ENCODE assay signal across 18 cellular contexts in genomic region chr10:103021897-103022286, GRCh38.
DNase-seq lines count a peak whose midpoint lies in the region; ATAC-seq and TF ChIP-seq lines count a peak whose summit lies in the region.
"Had no signal": no experiment of that assay in that cellular context is flagged by ENCODE, and none has a peak within 500 bp of the region (broad histone marks: within the 10 kb centered on the region; RNA-seq: fewer than 3 reads in every experiment).

No MANE protein-coding gene starts in this region.

- H3K4me1 ChIP-seq in GM23248 (ENCODE audit: insufficient read depth), result no peaks in the 10 kb centered on the region
- peaks cover 0 to 6% of the 10 kb centered on the region in 2 donors for H3K4me1 ChIP-seq in ascending aorta
- no peaks in the 10 kb centered on the region for H3K4me1 ChIP-seq in CD4-positive, alpha-beta memory T cell (ENCODE audit: insufficient read depth, low read length)
- H3K4me1 ChIP-seq: psoas muscle had no signal

- no peak overlapping the region for H3K27ac Mint-ChIP-seq in CD4-positive, alpha-beta memory T cell
- H3K27ac Mint-ChIP-seq: B cell; naive thymus-derived CD8-positive, alpha-beta T cell; stimulated activated naive CD8-positive, alpha-beta T cell treated with anti-CD3 and anti-CD28 coated beads, Interleukin-15, Interleukin-2, amounts not matched to agents 100 ng/mL and 50 ng/mL, for 24 hours had no signal

- H3K9ac ChIP-seq in GM23248, result no peak overlapping the region
- H3K9ac ChIP-seq: SK-N-SH had no signal

- H3K27me3 Mint-ChIP-seq in CD4-positive, alpha-beta memory T cell, result no peaks in the 10 kb centered on the region
- H3K27me3 Mint-ChIP-seq: naive thymus-derived CD8-positive, alpha-beta T cell; stimulated activated naive CD8-positive, alpha-beta T cell treated with anti-CD3 and anti-CD28 coated beads, Interleukin-15, Interleukin-2, amounts not matched to agents 100 ng/mL and 50 ng/mL, for 24 hours had no signal

- no peak for ATAC-seq in HG03097 (IDR thresholded peaks at IDR 0.05; ENCODE audit: low FRiP score, unreplicated experiment)
- ATAC-seq: naive thymus-derived CD8-positive, alpha-beta T cell; psoas muscle had no signal

- no peak overlapping the region for H2AFZ ChIP-seq in GM23248

- no peaks in the 10 kb centered on the region for H3K9me2 ChIP-seq in GM23248 (ENCODE audit: insufficient read depth)
- H3K9me2 ChIP-seq: SK-N-SH had no signal

- no peaks in the 10 kb centered on the region for H4K20me1 ChIP-seq in GM23248 (ENCODE audit: insufficient read depth)

- no peak overlapping the region for H3K4me2 ChIP-seq in GM23248 (ENCODE audit: unreplicated experiment)
- H3K4me2 ChIP-seq: SK-N-SH had no signal

- intact Hi-C loops in ascending aorta (cut with DNase I), result no loop called here
- intact Hi-C loops in CD4-positive, alpha-beta memory T cell (cut with micrococcal nuclease), result no loop called here

- CTCF ChIA-PET in CD4-positive, alpha-beta memory T cell (lab: Charles Lee; ENCODE audit: partially characterized antibody), result no interaction called here

- no peak overlapping the region for H3K4me3 Mint-ChIP-seq in CD4-positive, alpha-beta memory T cell
- H3K4me3 Mint-ChIP-seq: B cell; naive thymus-derived CD8-positive, alpha-beta T cell; stimulated activated naive CD8-positive, alpha-beta T cell treated with anti-CD3 and anti-CD28 coated beads, Interleukin-15, Interleukin-2, amounts not matched to agents 100 ng/mL and 50 ng/mL, for 24 hours had no signal

- no peaks in the 10 kb centered on the region for H3K9me3 Mint-ChIP-seq in CD4-positive, alpha-beta memory T cell
- H3K9me3 Mint-ChIP-seq: naive thymus-derived CD8-positive, alpha-beta T cell; stimulated activated naive CD8-positive, alpha-beta T cell treated with anti-CD3 and anti-CD28 coated beads, Interleukin-15, Interleukin-2, amounts not matched to agents 100 ng/mL and 50 ng/mL, for 24 hours had no signal

- in situ Hi-C loops in GM23248 (cut with MboI), result no loop called here

- H3K27ac ChIP-seq in GM23248, result no peak overlapping the region
- peak overlapping the region; percentile 64 to 66 for H3K27ac ChIP-seq in ascending aorta
- H3K27ac ChIP-seq in CD4-positive, alpha-beta memory T cell (ENCODE audit: low read depth, low read length), result no peak overlapping the region
- H3K27ac ChIP-seq: psoas muscle had no signal

- POLR2A ChIA-PET in CD4-positive, alpha-beta memory T cell (lab: Charles Lee; ENCODE audit: partially characterized antibody), result no interaction called here

- DNase-seq in GM23248, result peak; percentile 15
- DNase-seq in ascending aorta (ENCODE audit: low spot score in 2 of 2), result peak; percentile 16 to 79
- DNase-seq in fibroblast of villous mesenchyme (ENCODE audit: low read depth), result peak; percentile 82
- peak; percentile 77 for DNase-seq in renal cortical epithelial cell (ENCODE audit: low read depth)
- no peak for DNase-seq in SW480 (ENCODE audit: low spot score)
- DNase-seq in GM20000 (ENCODE audit: low spot score), result no peak
- DNase-seq in CD4-positive, alpha-beta memory T cell, result no peak
- DNase-seq: cortex of kidney; erythroblast; naive thymus-derived CD8-positive, alpha-beta T cell; NCI-H2029 treated with DMSO at 0.1 percent for 48 hours; NCI-H524; psoas muscle; SK-N-SH; stimulated activated CD4-positive, alpha-beta T cell treated with anti-CD3 and anti-CD28 coated beads, Interleukin-15, amount 100 ng/mL, for 24 hours had no signal

- no peak for TF ChIP-seq CTCF in ascending aorta (IDR thresholded peaks at IDR 0.05)
- TF ChIP-seq CTCF in fibroblast of villous mesenchyme (IDR thresholded peaks at IDR 0.05; ENCODE audit: insufficient read depth, low read depth, low read length), result no peak
- no peak for TF ChIP-seq CTCF in GM20000 (IDR thresholded peaks at IDR 0.05; ENCODE audit: extremely low read depth, missing control alignments)

- WGBS in GM23248 (ENCODE audit: low coverage in 1 of 2, low lambda C conversion rate in 2 of 2, missing lambda C conversion rate in 2 of 2), 2 experiments, result 78 to 84% methylated on average over 5 of the region's 5 CpGs

- peaks cover 0 to 9% of the 10 kb centered on the region in 2 donors for H3K36me3 Mint-ChIP-seq in CD4-positive, alpha-beta memory T cell

- H3K79me2 ChIP-seq in GM23248 (ENCODE audit: insufficient read depth), result no peaks in the 10 kb centered on the region

- H3K4me3 ChIP-seq in GM23248 (no peak overlapping the region), ascending aorta (peak overlapping the region in 1 of 2 donors; percentile 15), fibroblast of villous mesenchyme (ENCODE audit: low read depth, low read length) (no peak overlapping the region)
- H3K4me3 ChIP-seq in CD4-positive, alpha-beta memory T cell (ENCODE audit: low read length in 2 of 2), result no peak overlapping the region
- H3K4me3 ChIP-seq: psoas muscle had no signal

- no peaks in the 10 kb centered on the region for H3K36me3 ChIP-seq in GM23248 (ENCODE audit: low read depth)
- no peaks in the 10 kb centered on the region for H3K36me3 ChIP-seq in ascending aorta
- no peaks in the 10 kb centered on the region for H3K36me3 ChIP-seq in CD4-positive, alpha-beta memory T cell (ENCODE audit: insufficient read depth, low read length)

- peaks cover 0 to 1% (median under 1%) of the 10 kb centered on the region in 4 donors for H3K4me1 Mint-ChIP-seq in CD4-positive, alpha-beta memory T cell

- H3F3A ChIP-seq in GM23248 (ENCODE audit: insufficient read depth), result no peaks in the 10 kb centered on the region

- no peaks in the 10 kb centered on the region for H3K9me3 ChIP-seq in GM23248 (ENCODE audit: low read depth)
- H3K9me3 ChIP-seq in ascending aorta, result no peaks in the 10 kb centered on the region
- H3K9me3 ChIP-seq in CD4-positive, alpha-beta memory T cell (ENCODE audit: control insufficient read depth in 1 of 2, low read length in 2 of 2), result no peaks in the 10 kb centered on the region
- H3K9me3 ChIP-seq: psoas muscle, SK-N-SH had no signal

- H3K27me3 ChIP-seq in GM23248 (replicated peaks; ENCODE audit: insufficient read depth), result no peaks in the 10 kb centered on the region
- no peaks in the 10 kb centered on the region for H3K27me3 ChIP-seq in ascending aorta
- H3K27me3 ChIP-seq in CD4-positive, alpha-beta memory T cell (ENCODE audit: insufficient read depth, low read length), result no peaks in the 10 kb centered on the region

Comparison
In these comparisons a context has a peak if more than half of its experiments do, and no peak if none do; other contexts are left out.
1. DNase-seq: peak in GM23248 (single experiment), ascending aorta (2 of 2), fibroblast of villous mesenchyme (single experiment) and renal cortical epithelial cell (single experiment); none in SW480 (single experiment), GM20000 (single experiment) and CD4-positive, alpha-beta memory T cell (0 of 5).
2. H3K27ac ChIP-seq: peak in ascending aorta (2 of 2); none in GM23248 (single experiment) and CD4-positive, alpha-beta memory T cell (single experiment).